19 cellular contexts compared by ENCODE assay signal in the genomic region with DNA sequence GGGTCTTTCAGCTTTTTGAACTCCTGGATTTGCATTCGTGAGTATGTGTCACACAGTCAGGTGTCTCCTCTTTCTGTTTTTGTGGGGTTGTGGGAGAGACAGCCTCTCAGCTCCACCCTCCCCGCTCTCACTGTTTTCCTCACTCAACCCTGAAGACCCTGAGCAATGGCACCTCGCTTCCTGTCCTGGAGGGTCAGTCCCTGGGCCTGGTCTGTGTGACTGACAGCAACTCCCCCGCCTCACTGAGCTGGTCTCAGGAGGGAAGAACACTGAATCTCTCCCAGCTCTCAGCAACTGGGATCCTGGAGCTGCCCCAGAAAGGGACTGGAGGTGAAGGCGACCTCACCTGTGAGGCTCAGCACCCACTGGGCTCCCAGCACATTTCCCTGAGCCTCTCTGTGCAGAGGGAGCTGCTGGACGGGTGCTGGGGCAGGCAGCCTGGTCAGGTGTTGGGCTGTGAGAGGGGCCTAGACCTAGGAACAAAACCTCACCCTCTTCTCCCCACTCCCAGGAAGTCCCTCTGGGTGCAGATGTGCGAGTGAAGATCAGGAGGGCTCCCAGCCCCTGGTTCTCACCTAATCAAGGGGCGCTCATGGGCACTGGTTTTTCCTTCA. TPM values are rescaled to one million over a fixed set of nuclear protein-coding genes. Genes with fewer than 3 reads are reported as not detected.
DNase-seq lines count a peak whose midpoint lies in the region; ATAC-seq and TF ChIP-seq lines count a peak whose summit lies in the region.
"Had no signal": no experiment of that assay in that cellular context is flagged by ENCODE, and none has a peak within 500 bp of the region (broad histone marks: within the 10 kb centered on the region; RNA-seq: fewer than 3 reads in every experiment).

No MANE protein-coding gene starts in this region.

- no peak overlapping the region for H2BK15ac ChIP-seq in neuronal stem cell (ENCODE audit: low read length)

- H3K4me1 ChIP-seq in neuronal stem cell (ENCODE audit: control insufficient read depth in 2 of 2, insufficient read depth in 1 of 2, low read depth in 1 of 2, low read length in 2 of 2) (no peaks in the 10 kb centered on the region), transverse colon (no peaks in the 10 kb centered on the region)
- H3K4me1 ChIP-seq: body of pancreas had no signal

- H3K14ac ChIP-seq in neuronal stem cell (ENCODE audit: low read length), result peak overlapping the region; percentile 10

- TF ChIP-seq EP300 in transverse colon (IDR thresholded peaks at IDR 0.05; ENCODE audit: low read depth), result no peak

- no peak overlapping the region for H3K4ac ChIP-seq in neuronal stem cell (ENCODE audit: low read length)

- in situ Hi-C loops in transverse colon (cut with MboI; ENCODE audit: low pct_ligation_motif_present in 1 of 4, low pct_unique_long_range_greater_than_20kb in 1 of 4, low sequenced_read_pairs in 3 of 4), result no loop called here

- H4K8ac ChIP-seq in neuronal stem cell (ENCODE audit: low read depth, low read length), result no peak overlapping the region

- peaks cover 2% of the 10 kb centered on the region for H3K27me3 Mint-ChIP-seq in activated naive CD8-positive, alpha-beta T cell
- no peaks in the 10 kb centered on the region for H3K27me3 Mint-ChIP-seq in activated naive CD8-positive, alpha-beta T cell treated with anti-CD3 and anti-CD28 coated beads for 36 hours
- no peaks in the 10 kb centered on the region for H3K27me3 Mint-ChIP-seq in dendritic cell treated with granulocyte-macrophage colony-stimulating factor and Interleukin-4, amounts not matched to agents 40 ng/mL and 50 ng/mL, for 4 days

- H3K9me3 ChIP-seq in neuronal stem cell (replicated peaks in 1 of 2; ENCODE audit: control insufficient read depth in 2 of 2, insufficient read depth in 1 of 2, low read depth in 1 of 2, low read length in 2 of 2) (no peaks in the 10 kb centered on the region), transverse colon (no peaks in the 10 kb centered on the region)
- H3K9me3 ChIP-seq: body of pancreas, mucosa of descending colon, ovary had no signal

- H3K23ac ChIP-seq in neuronal stem cell (ENCODE audit: low read depth, low read length, poor library complexity), result no peak overlapping the region

- H4K91ac ChIP-seq in neuronal stem cell (ENCODE audit: low read depth, low read length, poor library complexity), result no peak overlapping the region

- H3K4me3 Mint-ChIP-seq in activated naive CD8-positive, alpha-beta T cell, result no peak overlapping the region
- H3K4me3 Mint-ChIP-seq in activated naive CD8-positive, alpha-beta T cell treated with anti-CD3 and anti-CD28 coated beads for 36 hours, result no peak overlapping the region
- peak overlapping the region; percentile 81 for H3K4me3 Mint-ChIP-seq in dendritic cell treated with granulocyte-macrophage colony-stimulating factor and Interleukin-4, amounts not matched to agents 40 ng/mL and 50 ng/mL, for 4 days
- H3K4me3 Mint-ChIP-seq: GM23338 had no signal

- DNase-seq in activated naive CD8-positive, alpha-beta T cell treated with anti-CD3 and anti-CD28 coated beads for 36 hours, result no peak
- DNase-seq in neuronal stem cell (ENCODE audit: low spot score), result no peak
- DNase-seq in transverse colon, result no peak
- DNase-seq in NCI-H2081 treated with DMSO at 0.1 percent for 48 hours (lab: John Stamatoyannopoulos, UW), result no peak
- DNase-seq in NCI-H2029 (lab: John Stamatoyannopoulos, UW), result no peak
- DNase-seq: activated CD4-positive, alpha-beta T cell treated with anti-CD3 and anti-CD28 coated beads, Interleukin-2, amount 50 U/mL, for 4 hours; ovary; stimulated activated naive B cell treated with anti-CD40 and anti-IgM and Interleukin-4, amounts not matched to agents 10 μg/mL and 1 μg/mL and 100 μg/mL, for 72 hours had no signal

- H3K36me3 ChIP-seq in neuronal stem cell (replicated peaks in 1 of 2; ENCODE audit: control insufficient read depth in 2 of 2, insufficient read depth in 2 of 2, low read length in 2 of 2) (no peaks in the 10 kb centered on the region), transverse colon (no peaks in the 10 kb centered on the region)
- H3K36me3 ChIP-seq: ovary had no signal

- H3K27me3 ChIP-seq in neuronal stem cell (ENCODE audit: control insufficient read depth in 3 of 3, insufficient read depth in 3 of 3, low read depth in 1 of 3, low read length in 3 of 3) (peaks cover 0 to 30% (median 0%) of the 10 kb centered on the region in 3 experiments), transverse colon (peaks cover 14% of the 10 kb centered on the region)
- H3K27me3 ChIP-seq: body of pancreas, ovary had no signal

- no peak for ATAC-seq in GM18498 (IDR thresholded peaks at IDR 0.05; ENCODE audit: unreplicated experiment)
- ATAC-seq: GM12878, GM23338 had no signal

- no peak overlapping the region for H2AK5ac ChIP-seq in neuronal stem cell (ENCODE audit: low read depth, low read length)

- no peaks in the 10 kb centered on the region for H3K79me1 ChIP-seq in neuronal stem cell (ENCODE audit: low read depth, low read length)

- H3K18ac ChIP-seq in neuronal stem cell (ENCODE audit: low read length), result no peak overlapping the region

- H3K27ac ChIP-seq in neuronal stem cell (replicated peaks; ENCODE audit: low read length) (no peak overlapping the region), transverse colon (peak overlapping the region; percentile 41 to 63 (median 52))
- H3K27ac ChIP-seq: KMS-11, ovary had no signal

- H2BK120ac ChIP-seq in neuronal stem cell (ENCODE audit: low read depth, low read length), result no peak overlapping the region

- H3K4me2 ChIP-seq in neuronal stem cell (ENCODE audit: insufficient read depth, low read length, poor library complexity, severe bottlenecking), result no peak overlapping the region
- H3K4me2 ChIP-seq: GM23338, KMS-11, smooth muscle cell had no signal

- H2BK5ac ChIP-seq in neuronal stem cell (ENCODE audit: low read length), result no peak overlapping the region

- no peak overlapping the region for H2BK12ac ChIP-seq in neuronal stem cell (ENCODE audit: low read length)

- no peaks in the 10 kb centered on the region for H3K36me3 Mint-ChIP-seq in activated naive CD8-positive, alpha-beta T cell
- H3K36me3 Mint-ChIP-seq in activated naive CD8-positive, alpha-beta T cell treated with anti-CD3 and anti-CD28 coated beads for 36 hours, result peaks cover 2% of the 10 kb centered on the region
- H3K36me3 Mint-ChIP-seq in dendritic cell treated with granulocyte-macrophage colony-stimulating factor and Interleukin-4, amounts not matched to agents 40 ng/mL and 50 ng/mL, for 4 days (ENCODE audit: low read depth), result peaks cover 42% of the 10 kb centered on the region

- intact Hi-C loops in dendritic cell treated with granulocyte-macrophage colony-stimulating factor and Interleukin-4, amounts not matched to agents 40 ng/mL and 50 ng/mL, for 4 days (cut with micrococcal nuclease), result loop anchor here (2.0 kb wide), 2 partner anchors 15 to 29 kb away; partner anchors contain the start of gene CTU1
- intact Hi-C loops in transverse colon (cut with DNase I; ENCODE audit: low total_unique reads), result no loop called here

- no CpG with 5 or more reads among the region's 8 CpGs for WGBS in neuronal stem cell (ENCODE audit: extremely low coverage in 2 of 2, insufficient read length in 2 of 2, insufficient replicate concordance in 1 of 2), 2 donors
- WGBS in transverse colon (ENCODE audit: low coverage in 1 of 2), 2 donors, result 68 to 76% methylated on average over 3 to 7 of the region's 8 CpGs

- no peak overlapping the region for H2AFZ ChIP-seq in neuronal stem cell (ENCODE audit: low read length)
- H2AFZ ChIP-seq: GM23338 had no signal

- peaks cover 4% of the 10 kb centered on the region for H3K9me3 Mint-ChIP-seq in activated naive CD8-positive, alpha-beta T cell (ENCODE audit: low read depth)
- H3K9me3 Mint-ChIP-seq in activated naive CD8-positive, alpha-beta T cell treated with anti-CD3 and anti-CD28 coated beads for 36 hours, result peaks cover 3% of the 10 kb centered on the region
- no peaks in the 10 kb centered on the region for H3K9me3 Mint-ChIP-seq in dendritic cell treated with granulocyte-macrophage colony-stimulating factor and Interleukin-4, amounts not matched to agents 40 ng/mL and 50 ng/mL, for 4 days
- H3K9me3 Mint-ChIP-seq: GM23338 had no signal

- H3K27ac Mint-ChIP-seq in activated naive CD8-positive, alpha-beta T cell, result peak overlapping the region; percentile 61
- H3K27ac Mint-ChIP-seq in activated naive CD8-positive, alpha-beta T cell treated with anti-CD3 and anti-CD28 coated beads for 36 hours, result no peak overlapping the region
- H3K27ac Mint-ChIP-seq in dendritic cell treated with granulocyte-macrophage colony-stimulating factor and Interleukin-4, amounts not matched to agents 40 ng/mL and 50 ng/mL, for 4 days, result peak overlapping the region; percentile 98

- H3K4me3 ChIP-seq in neuronal stem cell (ENCODE audit: low read length in 2 of 2), result no peak overlapping the region
- H3K4me3 ChIP-seq in transverse colon, result no peak overlapping the region
- H3K4me3 ChIP-seq: body of pancreas, dorsolateral prefrontal cortex, GM12878, GM23338, mucosa of descending colon, ovary, smooth muscle cell had no signal

- peaks cover 29% of the 10 kb centered on the region for H3K4me1 Mint-ChIP-seq in activated naive CD8-positive, alpha-beta T cell (ENCODE audit: low read depth)
- peaks cover 24% of the 10 kb centered on the region for H3K4me1 Mint-ChIP-seq in activated naive CD8-positive, alpha-beta T cell treated with anti-CD3 and anti-CD28 coated beads for 36 hours
- peaks cover 92% of the 10 kb centered on the region for H3K4me1 Mint-ChIP-seq in dendritic cell treated with granulocyte-macrophage colony-stimulating factor and Interleukin-4, amounts not matched to agents 40 ng/mL and 50 ng/mL, for 4 days (ENCODE audit: low read depth)

- H3K9ac ChIP-seq in neuronal stem cell (ENCODE audit: low read depth, low read length, poor library complexity), result no peak overlapping the region
- H3K9ac ChIP-seq: KMS-11 had no signal

- no peak for TF ChIP-seq POLR2A in transverse colon (IDR thresholded peaks at IDR 0.05)

- no peak for TF ChIP-seq CTCF in transverse colon (IDR thresholded peaks at IDR 0.05)

RNA-seq across cellular contexts. Expression of gene SIGLEC7, which starts 4.2 kb away (rescaled TPM):
- not detected for total RNA-seq in activated naive CD8-positive, alpha-beta T cell treated with anti-CD3 and anti-CD28 coated beads for 36 hours
- polyA plus RNA-seq in neuronal stem cell (2013, experiment 1 of 2), result not detected
- not detected for polyA plus RNA-seq in neuronal stem cell (2013, experiment 2 of 2)
- total RNA-seq in transverse colon, result 1 to 10 TPM in 1 of 4 donors, under 1 TPM in 1, not detected in 2; 0.82 to 2.1 TPM
- total RNA-seq: body of pancreas, GM12878, GM23338, kidney epithelial cell, smooth muscle cell had no signal
- polyA plus RNA-seq: GM23338, smooth muscle cell had no signal

RNA-seq across cellular contexts. Expression of gene SIGLEC9, which starts 13.2 kb away (rescaled TPM):
- 1 to 10 TPM; 1.3 to 1.6 TPM for total RNA-seq in activated naive CD8-positive, alpha-beta T cell treated with anti-CD3 and anti-CD28 coated beads for 36 hours
- polyA plus RNA-seq in neuronal stem cell (2013, experiment 1 of 2), result 0.01 TPM
- polyA plus RNA-seq in neuronal stem cell (2013, experiment 2 of 2), result not detected
- total RNA-seq in transverse colon, result 1 to 10 TPM in 2 of 4 donors, not detected in 2; 2.0 to 2.2 TPM
- total RNA-seq: GM12878, GM23338, smooth muscle cell had no signal
- polyA plus RNA-seq: GM23338, smooth muscle cell had no signal

RNA-seq across cellular contexts. Expression of gene CTU1, which starts 29.7 kb away (rescaled TPM):
- 10 to 100 TPM; 10.9 to 11.4 TPM for total RNA-seq in activated naive CD8-positive, alpha-beta T cell treated with anti-CD3 and anti-CD28 coated beads for 36 hours
- 2.5 TPM for polyA plus RNA-seq in neuronal stem cell (2013, experiment 1 of 2)
- polyA plus RNA-seq in neuronal stem cell (2013, experiment 2 of 2), result 2.5 TPM
- total RNA-seq in transverse colon, result 10 to 100 TPM in 1 of 4 donors, 1 to 10 TPM in 3; 3.4 to 35.4 (median 7.3) TPM

RNA-seq across cellular contexts. Expression of gene KLK14, which starts 55.2 kb away (rescaled TPM):
- total RNA-seq in activated naive CD8-positive, alpha-beta T cell treated with anti-CD3 and anti-CD28 coated beads for 36 hours, result under 1 TPM; 0.30 to 0.31 TPM
- polyA plus RNA-seq in neuronal stem cell (2013, experiment 1 of 2), result 0.11 TPM
- polyA plus RNA-seq in neuronal stem cell (2013, experiment 2 of 2), result 0.25 TPM
- under 1 TPM in 1 of 4 donors, not detected in 3; 0.82 TPM for total RNA-seq in transverse colon
- total RNA-seq: body of pancreas, GM12878, GM23338, kidney epithelial cell had no signal
- polyA plus RNA-seq: GM12878 had no signal
